In genomic region chr19:12841094-12841493, GRCh38 we compare ENCODE assay signal across 9 cellular contexts. TPM values are rescaled to one million over a fixed set of nuclear protein-coding genes. Genes with fewer than 3 reads are reported as not detected.
DNase-seq lines count a peak whose midpoint lies in the region; ATAC-seq and TF ChIP-seq lines count a peak whose summit lies in the region.
"Had no signal": no experiment of that assay in that cellular context is flagged by ENCODE, and none has a peak within 500 bp of the region (broad histone marks: within the 10 kb centered on the region; RNA-seq: fewer than 3 reads in every experiment).

No MANE protein-coding gene starts in this region.

- H3K36me3 ChIP-seq in cardiac muscle cell (no peaks in the 10 kb centered on the region), iPS-15b (ENCODE audit: control insufficient read depth, insufficient read depth, low read length) (no peaks in the 10 kb centered on the region), testis (ENCODE audit: low read depth, missing control alignments) (no peaks in the 10 kb centered on the region)

- no peak overlapping the region for H3K27ac ChIP-seq in cardiac muscle cell
- no peak overlapping the region for H3K27ac ChIP-seq in testis

- H3K9me3 ChIP-seq in cardiac muscle cell (ENCODE audit: low read depth): no peaks in the 10 kb centered on the region
- H3K9me3 ChIP-seq in iPS-15b (ENCODE audit: control insufficient read depth, insufficient read depth, low read length): no peaks in the 10 kb centered on the region
- no peaks in the 10 kb centered on the region for H3K9me3 ChIP-seq in testis

- H3K4me3 ChIP-seq in cardiac muscle cell (peak overlapping the region; percentile 23), iPS-15b (ENCODE audit: low read depth, low read length) (peak overlapping the region; percentile 53), testis (peak overlapping the region; percentile 15 to 40)

- intact Hi-C loops in Right ventricle myocardium inferior (cut with DNase I): no loop called here
- intact Hi-C loops in testis (cut with DNase I; ENCODE audit: low total_unique reads): loop anchor here (10.0 kb wide), 1 partner anchor 66 kb away; the partner anchor contains the start of gene HOOK2

- H3K9ac ChIP-seq in iPS-15b (ENCODE audit: low read depth, low read length): no peak overlapping the region

- peak; percentile 52 to 92 for DNase-seq in cardiac muscle cell (ENCODE audit: low read depth in 1 of 2, low spot score in 1 of 2)
- DNase-seq in Right ventricle myocardium inferior (ENCODE audit: missing footprints): no peak
- DNase-seq in activated CD8-positive, alpha-beta memory T cell treated with anti-CD3 and anti-CD28 coated beads, Interleukin-2, amount 50 U/mL, for 48 hours: peak; percentile 68
- DNase-seq in testis: peak; percentile 70
- no peak for DNase-seq in effector CD4-positive, alpha-beta T cell
- DNase-seq in T-helper 9 cell: no peak

- WGBS in testis, 2 donors: 0 to 1% methylated on average over 17 to 29 of the region's 29 CpGs

- TF ChIP-seq CTCF in cardiac muscle cell (IDR thresholded peaks at IDR 0.05; ENCODE audit: low read depth, low read length) (no peak), testis (IDR thresholded peaks at IDR 0.05) (no peak)

- H3K4me1 ChIP-seq in cardiac muscle cell (ENCODE audit: low read depth) (no peaks in the 10 kb centered on the region), iPS-15b (ENCODE audit: control insufficient read depth, insufficient read depth, low read length) (peaks cover 3% of the 10 kb centered on the region), testis (no peaks in the 10 kb centered on the region)

- no peak for TF ChIP-seq POLR2A in testis (IDR thresholded peaks at IDR 0.05)

- ATAC-seq in Right ventricle myocardium inferior (no peak), GM21737 (IDR thresholded peaks at IDR 0.05; ENCODE audit: unreplicated experiment) (no peak)

- peaks cover 15% of the 10 kb centered on the region for H3K27me3 ChIP-seq in cardiac muscle cell
- peaks cover 4% of the 10 kb centered on the region for H3K27me3 ChIP-seq in iPS-15b (ENCODE audit: control insufficient read depth, insufficient read depth, low read length)
- H3K27me3 ChIP-seq in testis: no peaks in the 10 kb centered on the region

RNA-seq across cellular contexts. Expression of gene MAST1, which starts 2.8 kb away (rescaled TPM):
- total RNA-seq in cardiac muscle cell: 3.7 and 7.9 TPM in 2 replicates
- polyA plus RNA-seq in cardiac muscle cell: 3.9 and 10.9 TPM in 2 replicates
- total RNA-seq in Right ventricle myocardium inferior: 0.22 TPM
- total RNA-seq in testis: 1 to 10 TPM; 8.5 to 9.0 TPM
- polyA plus RNA-seq in testis (ENCODE audit: insufficient read depth, low read depth, low replicate concordance): 11.7 TPM

RNA-seq across cellular contexts. Expression of gene RTBDN, which starts 6.7 kb away (rescaled TPM):
- not detected in 2 replicates for total RNA-seq in cardiac muscle cell
- 0.81 TPM in 1 of 2 replicates, not detected in the other for polyA plus RNA-seq in cardiac muscle cell
- not detected for total RNA-seq in Right ventricle myocardium inferior
- total RNA-seq in testis: 1 to 10 TPM; 3.8 to 5.1 TPM
- 3.7 TPM for polyA plus RNA-seq in testis (ENCODE audit: insufficient read depth, low read depth, low replicate concordance)
- total RNA-seq: dermis microvascular lymphatic vessel endothelial cell had no signal

RNA-seq across cellular contexts. Expression of gene RNASEH2A, which starts 34.7 kb away (rescaled TPM):
- total RNA-seq in cardiac muscle cell (20.4 and 29.0 TPM in 2 replicates), Right ventricle myocardium inferior (6.3 TPM), testis (10 to 100 TPM; 15.7 to 18.6 TPM)
- polyA plus RNA-seq in cardiac muscle cell (40.4 and 57.3 TPM in 2 replicates), testis (ENCODE audit: insufficient read depth, low read depth, low replicate concordance) (14.1 TPM)

RNA-seq across cellular contexts. Expression of gene THSD8, which starts 39.2 kb away (rescaled TPM):
- total RNA-seq in cardiac muscle cell: 0.63 TPM in 1 of 2 replicates, not detected in the other
- polyA plus RNA-seq in cardiac muscle cell: 15.0 and 19.0 TPM in 2 replicates
- 1.7 TPM for total RNA-seq in Right ventricle myocardium inferior
- total RNA-seq in testis: 10 to 100 TPM in 1 of 2 donors, 1 to 10 TPM in 1; 3.0 to 14.0 TPM
- polyA plus RNA-seq in testis (ENCODE audit: insufficient read depth, low read depth, low replicate concordance): 27.9 TPM
- total RNA-seq: dermis microvascular lymphatic vessel endothelial cell had no signal

RNA-seq across cellular contexts. Expression of gene PRDX2, which starts 39.5 kb away (rescaled TPM):
- total RNA-seq in cardiac muscle cell: 1,316 and 1,694 TPM in 2 replicates
- polyA plus RNA-seq in cardiac muscle cell: 1,469 and 1,719 TPM in 2 replicates
- 692 TPM for total RNA-seq in Right ventricle myocardium inferior
- 100 to 1,000 TPM in 1 of 2 donors, 10 to 100 TPM in 1; 72.1 to 117 TPM for total RNA-seq in testis
- polyA plus RNA-seq in testis (ENCODE audit: insufficient read depth, low read depth, low replicate concordance): 87.1 TPM

Comparison
In these comparisons a context has a peak if more than half of its experiments do, and no peak if none do; other contexts are left out.
1. DNase-seq: peak in cardiac muscle cell (2 of 2), activated CD8-positive, alpha-beta memory T cell treated with anti-CD3 and anti-CD28 coated beads, Interleukin-2, amount 50 U/mL, for 48 hours (single experiment) and testis (single experiment); none in Right ventricle myocardium inferior (single experiment), effector CD4-positive, alpha-beta T cell (single experiment) and T-helper 9 cell (single experiment).
2. Peak in every context shown above with its lines, with median percentiles within 50 percentile points of each other: H3K4me3 ChIP-seq.